In genomic region chr2:220533485-220533884, GRCh38 we compare ENCODE assay signal across 8 cellular contexts.
A peak's percentile ranks its signal among the peaks of the same experiment; 100 is the strongest.
DNase-seq lines count a peak whose midpoint lies in the region; ATAC-seq and TF ChIP-seq lines count a peak whose summit lies in the region.

No MANE protein-coding gene starts in this region.

- no peak overlapping the region for H3K27ac Mint-ChIP-seq in nephron progenitor cell

- DNase-seq in cardiac muscle cell (ENCODE audit: low read depth in 1 of 2, low spot score in 1 of 2) (peak in 1 of 2 donors; percentile 25), heart left ventricle (no peak), nephron progenitor cell (no peak), germinal center (ENCODE audit: low spot score) (no peak), NCI-H128 (lab: John Stamatoyannopoulos, UW; ENCODE audit: unreplicated experiment) (no peak), Kasumi-1 (lab: John Stamatoyannopoulos, UW) (no peak)

- ATAC-seq in heart left ventricle, result no peak
- peak; percentile 92 for ATAC-seq in HG03103 (IDR thresholded peaks at IDR 0.05; ENCODE audit: low read depth, unreplicated experiment)

- no peak overlapping the region for H3K27ac ChIP-seq in cardiac muscle cell
- H3K27ac ChIP-seq in heart left ventricle, result no peak overlapping the region
- H3K27ac ChIP-seq in VCaP, result no peak overlapping the region

- H3K4me1 ChIP-seq in cardiac muscle cell (ENCODE audit: low read depth), result no peaks in the 10 kb centered on the region
- H3K4me1 ChIP-seq in heart left ventricle, result peaks cover 0 to 4% (median 0%) of the 10 kb centered on the region in 12 donors

- TF ChIP-seq CTCF in cardiac muscle cell (IDR thresholded peaks at IDR 0.05; ENCODE audit: low read depth, low read length) (peak; percentile 20), heart left ventricle (IDR thresholded peaks at IDR 0.05) (peak in 2 of 12 donors; percentile 3 to 8), VCaP (conservative IDR thresholded peaks at IDR 0.05) (peak; percentile 55; the same call in 1 of the 2 replicates), nephron progenitor cell (IDR thresholded peaks at IDR 0.05) (peak; percentile 35)

- H3K4me3 ChIP-seq in cardiac muscle cell (no peak overlapping the region), heart left ventricle (no peak overlapping the region)

- H3K4me1 Mint-ChIP-seq in nephron progenitor cell, result no peaks in the 10 kb centered on the region

- H3K27me3 Mint-ChIP-seq in nephron progenitor cell (ENCODE audit: low read depth, poor library complexity), result no peaks in the 10 kb centered on the region

- TF ChIP-seq POLR2A in heart left ventricle (IDR thresholded peaks at IDR 0.05), result no peak

- H3K4me3 Mint-ChIP-seq in nephron progenitor cell, result no peak overlapping the region

- WGBS in heart left ventricle, 4 donors, result 52 to 68% (median 66%) methylated on average over 2 of the region's 2 CpGs

- H3K9me3 Mint-ChIP-seq in nephron progenitor cell, result peaks cover 35% of the 10 kb centered on the region

- intact Hi-C loops in heart left ventricle (cut with DNase I), result no loop called here

- no peaks in the 10 kb centered on the region for H3K9me3 ChIP-seq in cardiac muscle cell (ENCODE audit: low read depth)
- H3K9me3 ChIP-seq in heart left ventricle, result peaks cover 0 to 17% (median 2%) of the 10 kb centered on the region in 12 donors

- H3K36me3 Mint-ChIP-seq in nephron progenitor cell (ENCODE audit: low read depth), result peaks cover 12% of the 10 kb centered on the region

- no peaks in the 10 kb centered on the region for H3K27me3 ChIP-seq in cardiac muscle cell
- H3K27me3 ChIP-seq in heart left ventricle, result no peaks in the 10 kb centered on the region

- H3K36me3 ChIP-seq in cardiac muscle cell (no peaks in the 10 kb centered on the region), heart left ventricle (no peaks in the 10 kb centered on the region)
